ENCODE assay signal across 12 cellular contexts in the genomic region with DNA sequence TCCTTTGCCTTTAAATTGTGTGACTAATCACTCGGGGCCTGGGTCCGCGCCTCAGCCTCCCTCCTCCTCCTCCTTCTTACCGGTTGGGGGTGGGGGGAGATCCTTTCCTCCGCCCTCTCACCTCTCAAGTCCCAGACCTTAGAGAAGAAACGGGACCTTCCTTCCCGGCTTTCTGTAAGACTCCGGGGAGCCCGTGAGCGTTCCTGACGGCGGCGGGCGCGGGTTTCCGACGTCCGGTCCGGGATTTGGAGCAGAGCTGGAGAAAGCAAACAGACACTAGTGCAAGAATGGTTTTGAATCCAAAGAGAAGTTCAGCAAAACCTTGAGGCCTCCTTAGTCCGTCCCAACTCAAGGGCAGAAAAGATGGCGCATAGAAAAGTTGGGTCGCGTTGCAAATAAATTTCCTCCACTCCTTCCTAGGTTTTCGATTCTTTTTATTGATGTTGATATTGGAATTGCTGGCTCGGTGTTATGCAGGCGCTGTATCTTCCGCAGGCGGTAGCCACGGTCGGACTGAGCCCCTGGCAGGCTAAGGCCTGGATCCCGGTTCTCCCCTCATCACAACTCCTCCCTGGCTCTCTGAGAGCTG. TPM values are rescaled to one million over a fixed set of nuclear protein-coding genes. Genes with fewer than 3 reads are reported as not detected.
DNase-seq lines count a peak whose midpoint lies in the region; ATAC-seq and TF ChIP-seq lines count a peak whose summit lies in the region.
"Had no signal": no experiment of that assay in that cellular context is flagged by ENCODE, and none has a peak within 500 bp of the region (broad histone marks: within the 10 kb centered on the region; RNA-seq: fewer than 3 reads in every experiment).

No MANE protein-coding gene starts in this region.

- H3K27me3 ChIP-seq in CD4-positive, CD25-positive, alpha-beta regulatory T cell (ENCODE audit: control insufficient read depth, insufficient read depth, low read length): peaks cover 73% of the 10 kb centered on the region
- H3K27me3 ChIP-seq in HUES6 (ENCODE audit: control insufficient read depth, insufficient read depth, low read length): peaks cover 100% of the 10 kb centered on the region
- peaks cover 20 to 100% (median 100%) of the 10 kb centered on the region in 45 donors for H3K27me3 ChIP-seq in dorsolateral prefrontal cortex
- peaks cover 100% of the 10 kb centered on the region for H3K27me3 ChIP-seq in upper lobe of right lung

- peak overlapping the region; percentile 31 to 73 (median 48) for H3K27ac Mint-ChIP-seq in CD4-positive, CD25-positive, alpha-beta regulatory T cell
- no peak overlapping the region for H3K27ac Mint-ChIP-seq in nephron progenitor cell

- peak overlapping the region; percentile 71 to 97 (median 89) for H3K4me3 Mint-ChIP-seq in CD4-positive, CD25-positive, alpha-beta regulatory T cell
- H3K4me3 Mint-ChIP-seq in nephron progenitor cell: peak overlapping the region; percentile 82

- peak in 1 of 3 donors; percentile 10 for DNase-seq in CD4-positive, CD25-positive, alpha-beta regulatory T cell
- no peak for DNase-seq in dorsolateral prefrontal cortex
- DNase-seq in nephron progenitor cell: no peak
- no peak for DNase-seq in NCI-H524 treated with DMSO at 0.1 percent for 48 hours (lab: John Stamatoyannopoulos, UW)
- DNase-seq in upper lobe of right lung: no peak
- DNase-seq in NAMALWA (ENCODE audit: low spot score): no peak
- no peak for DNase-seq in ureter (ENCODE audit: low spot score)
- DNase-seq: left ventricle myocardium superior had no signal

- peaks cover 0 to 20% (median 6%) of the 10 kb centered on the region in 7 donors for H3K9me3 Mint-ChIP-seq in CD4-positive, CD25-positive, alpha-beta regulatory T cell
- H3K9me3 Mint-ChIP-seq in nephron progenitor cell: no peaks in the 10 kb centered on the region

- peaks cover 61% of the 10 kb centered on the region for H3K4me1 ChIP-seq in CD4-positive, CD25-positive, alpha-beta regulatory T cell (ENCODE audit: control insufficient read depth, insufficient read depth, low read length, poor library complexity, severe bottlenecking)
- H3K4me1 ChIP-seq in HUES6 (ENCODE audit: control insufficient read depth, insufficient read depth, low read length) (peaks cover 58% of the 10 kb centered on the region), upper lobe of right lung (peaks cover 36% of the 10 kb centered on the region)

- H3K4me3 ChIP-seq in CD4-positive, CD25-positive, alpha-beta regulatory T cell (ENCODE audit: low read depth, low read length): no peak overlapping the region
- H3K4me3 ChIP-seq in HUES6 (ENCODE audit: low read depth, low read length) (peak overlapping the region; percentile 69), dorsolateral prefrontal cortex (peak overlapping the region in 50 of 59 donors; percentile 7 to 69 (median 54)), upper lobe of right lung (no peak overlapping the region)

- no peak overlapping the region for H3K27ac ChIP-seq in CD4-positive, CD25-positive, alpha-beta regulatory T cell (ENCODE audit: insufficient read depth, low read length, poor library complexity, severe bottlenecking)
- H3K27ac ChIP-seq in HUES6 (ENCODE audit: low read depth, low read length) (no peak overlapping the region), dorsolateral prefrontal cortex (peak overlapping the region in 29 of 59 donors; percentile 10 to 69 (median 51)), upper lobe of right lung (no peak overlapping the region)
- H3K27ac ChIP-seq: KMS-11 had no signal

- intact Hi-C loops in dorsolateral prefrontal cortex (cut with DNase I): no loop called here
- intact Hi-C loops in upper lobe of right lung (cut with DNase I): no loop called here

- peaks cover 3 to 12% of the 10 kb centered on the region in 2 experiments for H3K9me3 ChIP-seq in CD4-positive, CD25-positive, alpha-beta regulatory T cell (ENCODE audit: control insufficient read depth in 2 of 2, low read length in 2 of 2)
- H3K9me3 ChIP-seq in HUES6 (ENCODE audit: control insufficient read depth, insufficient read depth, low read depth, low read length) (no peaks in the 10 kb centered on the region), upper lobe of right lung (no peaks in the 10 kb centered on the region)

- no peak for ATAC-seq in CD4-positive, CD25-positive, alpha-beta regulatory T cell (ENCODE audit: low read depth in 2 of 2)
- ATAC-seq in upper lobe of right lung: no peak
- ATAC-seq: left ventricle myocardium superior had no signal

- peak overlapping the region; percentile 15 for H3K9ac ChIP-seq in HUES6 (ENCODE audit: low read length)
- H3K9ac ChIP-seq: KMS-11 had no signal

- H3K27me3 Mint-ChIP-seq in CD4-positive, CD25-positive, alpha-beta regulatory T cell: peaks cover 99% of the 10 kb centered on the region
- peaks cover 100% of the 10 kb centered on the region for H3K27me3 Mint-ChIP-seq in nephron progenitor cell (ENCODE audit: low read depth, poor library complexity)

- TF ChIP-seq CTCF in dorsolateral prefrontal cortex (IDR thresholded peaks at IDR 0.05 in 54 of 56, conservative IDR thresholded peaks at IDR 0.05 in 2 of 56; ENCODE audit: low read depth in 1 of 56, partially characterized antibody in 56 of 56) (no peak), nephron progenitor cell (IDR thresholded peaks at IDR 0.05) (no peak), upper lobe of right lung (IDR thresholded peaks at IDR 0.05) (no peak)

- H3K36me3 Mint-ChIP-seq in CD4-positive, CD25-positive, alpha-beta regulatory T cell: no peaks in the 10 kb centered on the region
- no peaks in the 10 kb centered on the region for H3K36me3 Mint-ChIP-seq in nephron progenitor cell (ENCODE audit: low read depth)

- no peaks in the 10 kb centered on the region for H3K36me3 ChIP-seq in CD4-positive, CD25-positive, alpha-beta regulatory T cell (ENCODE audit: control insufficient read depth, insufficient read depth, low read length)
- H3K36me3 ChIP-seq in HUES6 (ENCODE audit: control insufficient read depth, insufficient read depth, low read length): no peaks in the 10 kb centered on the region
- H3K36me3 ChIP-seq in upper lobe of right lung: no peaks in the 10 kb centered on the region

- H3K4me1 Mint-ChIP-seq in CD4-positive, CD25-positive, alpha-beta regulatory T cell: peaks cover 24 to 69% (median 47%) of the 10 kb centered on the region in 4 donors
- peaks cover 39% of the 10 kb centered on the region for H3K4me1 Mint-ChIP-seq in nephron progenitor cell

RNA-seq across cellular contexts. Expression of a gene that starts 2.0 kb away (rescaled TPM):
- total RNA-seq in CD4-positive, CD25-positive, alpha-beta regulatory T cell: not detected
- not detected for polyA plus RNA-seq in CD4-positive, CD25-positive, alpha-beta regulatory T cell
- total RNA-seq in dorsolateral prefrontal cortex (10 to 100 TPM in 53 of 120 experiments, 1 to 10 TPM in 67; 1.5 to 24.3 (median 9.6) TPM), upper lobe of right lung (not detected), ureter (not detected)
- total RNA-seq: esophagus mucosa; left ventricle myocardium superior; T-helper 2 cell treated with Interferon-gamma antibody and Interleukin-4, amounts not matched to agents 100 ng/mL and 5 ng/mL, for 36 hours had no signal

RNA-seq across cellular contexts. Expression of a gene that starts 15.4 kb away (rescaled TPM):
- total RNA-seq in CD4-positive, CD25-positive, alpha-beta regulatory T cell: 0.47 TPM
- not detected for polyA plus RNA-seq in CD4-positive, CD25-positive, alpha-beta regulatory T cell
- total RNA-seq in dorsolateral prefrontal cortex: 1 to 10 TPM in 111 of 120 experiments, under 1 TPM in 9; 0.39 to 4.2 (median 1.8) TPM
- total RNA-seq in upper lobe of right lung: not detected
- total RNA-seq in ureter: not detected
- total RNA-seq: esophagus mucosa; left ventricle myocardium superior; T-helper 2 cell treated with Interferon-gamma antibody and Interleukin-4, amounts not matched to agents 100 ng/mL and 5 ng/mL, for 36 hours had no signal

Comparison
In these comparisons a context has a peak if more than half of its experiments do, and no peak if none do; other contexts are left out.
1. H3K4me3 ChIP-seq: peak in HUES6 (single experiment) and dorsolateral prefrontal cortex (50 of 59); none in CD4-positive, CD25-positive, alpha-beta regulatory T cell (single experiment) and upper lobe of right lung (single experiment).